In the genomic region with DNA sequence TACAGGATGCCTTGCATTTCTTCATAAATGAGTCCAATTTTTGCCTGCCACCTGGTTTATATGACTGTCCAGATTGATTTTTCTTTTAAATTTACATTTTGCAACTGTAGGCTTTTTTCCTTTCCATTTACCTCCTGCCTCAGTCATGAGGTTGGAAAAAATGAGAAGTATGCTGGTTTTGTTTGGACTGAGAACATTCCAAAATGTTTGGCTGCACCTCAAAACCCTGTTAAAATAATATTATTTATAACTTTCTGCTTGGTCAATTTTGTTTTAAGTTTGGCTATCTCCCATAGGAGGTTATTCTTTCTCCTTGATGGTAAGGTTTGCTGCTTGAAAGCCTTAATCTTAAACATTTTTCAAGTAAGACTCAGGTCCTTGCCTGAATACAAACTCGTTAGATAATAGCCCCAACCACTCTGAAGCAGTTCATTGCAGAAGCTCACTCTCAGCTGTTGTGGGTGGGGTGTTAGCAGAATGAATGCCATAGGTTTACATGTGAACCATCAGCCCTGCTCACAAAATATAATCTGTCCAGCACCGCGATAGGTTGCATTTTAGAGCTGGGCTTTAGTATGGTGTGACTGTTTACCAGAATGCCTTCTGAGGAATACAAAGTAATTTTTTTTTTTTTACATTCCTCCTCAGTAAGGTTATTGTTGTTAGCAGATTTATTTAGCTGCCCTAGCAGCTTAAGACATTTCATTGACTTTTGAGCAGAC, we compare ENCODE assay signal across 12 cellular contexts.
DNase-seq lines count a peak whose midpoint lies in the region.
"Had no signal": no experiment of that assay in that cellular context is flagged by ENCODE, and none has a peak within 500 bp of the region (broad histone marks: within the 10 kb centered on the region; RNA-seq: fewer than 3 reads in every experiment).

No MANE protein-coding gene starts in this region.

- no peaks in the 10 kb centered on the region for H3K4me1 Mint-ChIP-seq in activated CD4-positive, alpha-beta memory T cell treated with anti-CD3 and anti-CD28 coated beads, Interleukin-2, amount 10 ng/mL, durations not matched to agents 7 days and 5 days
- H3K4me1 Mint-ChIP-seq: central memory CD8-positive, alpha-beta T cell; naive thymus-derived CD8-positive, alpha-beta T cell had no signal

- no peak overlapping the region for H3K27ac Mint-ChIP-seq in activated CD4-positive, alpha-beta memory T cell treated with anti-CD3 and anti-CD28 coated beads, Interleukin-2, amount 10 ng/mL, durations not matched to agents 7 days and 5 days
- H3K27ac Mint-ChIP-seq: naive thymus-derived CD8-positive, alpha-beta T cell had no signal

- DNase-seq in HCEC 1CT (peak; percentile 84), cerebellar cortex (ENCODE audit: low spot score) (peak; percentile 8), kidney glomerular epithelial cell (lab: John Stamatoyannopoulos, UW) (peak; percentile 85), superior temporal gyrus (ENCODE audit: extremely low spot score) (peak; percentile 59), COR-L47 (lab: John Stamatoyannopoulos, UW) (no peak), LoVo (ENCODE audit: low spot score) (no peak), NCI-H2171 (lab: John Stamatoyannopoulos, UW) (no peak)
- DNase-seq in activated CD4-positive, alpha-beta memory T cell treated with anti-CD3 and anti-CD28 coated beads, Interleukin-2, amount 10 ng/mL, durations not matched to agents 7 days and 5 days = no peak
- DNase-seq: naive thymus-derived CD8-positive, alpha-beta T cell; NCI-H1092; stimulated activated naive CD8-positive, alpha-beta T cell treated with anti-CD3 and anti-CD28 coated beads, Interleukin-15, Interleukin-2, amounts not matched to agents 100 U/mL and 50 U/mL, for 24 hours had no signal

- no peaks in the 10 kb centered on the region for H3K27me3 Mint-ChIP-seq in activated CD4-positive, alpha-beta memory T cell treated with anti-CD3 and anti-CD28 coated beads, Interleukin-2, amount 10 ng/mL, durations not matched to agents 7 days and 5 days
- H3K27me3 Mint-ChIP-seq: central memory CD8-positive, alpha-beta T cell; naive thymus-derived CD8-positive, alpha-beta T cell had no signal

- no peaks in the 10 kb centered on the region for H3K36me3 Mint-ChIP-seq in activated CD4-positive, alpha-beta memory T cell treated with anti-CD3 and anti-CD28 coated beads, Interleukin-2, amount 10 ng/mL, durations not matched to agents 7 days and 5 days (ENCODE audit: low read depth)

- no peaks in the 10 kb centered on the region for H3K9me3 Mint-ChIP-seq in activated CD4-positive, alpha-beta memory T cell treated with anti-CD3 and anti-CD28 coated beads, Interleukin-2, amount 10 ng/mL, durations not matched to agents 7 days and 5 days

- POLR2A ChIA-PET in activated CD4-positive, alpha-beta memory T cell treated with anti-CD3 and anti-CD28 coated beads, Interleukin-2, amount 10 ng/mL, durations not matched to agents 7 days and 5 days (lab: Charles Lee) = no interaction called here

- no peak overlapping the region for H3K4me3 Mint-ChIP-seq in activated CD4-positive, alpha-beta memory T cell treated with anti-CD3 and anti-CD28 coated beads, Interleukin-2, amount 10 ng/mL, durations not matched to agents 7 days and 5 days
- H3K4me3 Mint-ChIP-seq: central memory CD8-positive, alpha-beta T cell; naive thymus-derived CD8-positive, alpha-beta T cell had no signal

- CTCF ChIA-PET in activated CD4-positive, alpha-beta memory T cell treated with anti-CD3 and anti-CD28 coated beads, Interleukin-2, amount 10 ng/mL, durations not matched to agents 7 days and 5 days (lab: Charles Lee) = no interaction called here

Comparison
In these comparisons a context has a peak if more than half of its experiments do, and no peak if none do; other contexts are left out.
1. DNase-seq: peak in HCEC 1CT (single experiment), cerebellar cortex (single experiment), kidney glomerular epithelial cell (single experiment) and superior temporal gyrus (single experiment); none in COR-L47 (single experiment), activated CD4-positive, alpha-beta memory T cell treated with anti-CD3 and anti-CD28 coated beads, Interleukin-2, amount 10 ng/mL, durations not matched to agents 7 days and 5 days (single experiment), LoVo (single experiment) and NCI-H2171 (single experiment).